ENCODE assay signal across 18 cellular contexts in the genomic region with DNA sequence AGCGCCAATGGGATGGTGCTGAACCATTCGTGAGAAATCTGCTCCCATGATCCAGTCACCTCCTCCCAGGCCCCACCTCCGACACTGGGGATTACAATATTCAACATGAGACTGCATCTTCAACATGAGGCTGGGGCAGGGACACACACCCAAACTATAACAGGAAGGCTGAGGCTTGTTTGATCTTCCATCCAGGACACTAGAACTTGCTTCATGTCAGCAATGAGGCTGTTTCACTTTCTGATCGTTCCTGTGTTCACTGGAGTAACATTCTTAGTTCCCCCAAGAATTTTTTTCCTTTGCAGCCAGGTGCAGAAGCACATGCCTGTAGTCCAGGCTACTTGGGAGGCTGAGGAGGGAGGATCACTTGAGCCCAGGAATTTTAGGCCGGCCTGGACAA. TPM values are rescaled to one million over a fixed set of nuclear protein-coding genes. Genes with fewer than 3 reads are reported as not detected.
"Had no signal": no experiment of that assay in that cellular context is flagged by ENCODE, and none has a peak within 500 bp of the region (broad histone marks: within the 10 kb centered on the region; RNA-seq: fewer than 3 reads in every experiment).

No MANE protein-coding gene starts in this region.

- DNase-seq: KBM-7, NCI-H1092, NCI-H1105 treated with DMSO at 0.1 percent for 48 hours, NCI-H1417 treated with DMSO at 0.1 percent for 48 hours, NCI-H146, NCI-H1694 treated with DMSO at 0.1 percent for 48 hours, NCI-H1930, NCI-H2081, NCI-H2107, NCI-H2227 treated with DMSO at 0.1 percent for 48 hours, NCI-H524, NCI-H526 treated with DMSO at 0.1 percent for 48 hours, NCI-H748 treated with DMSO at 0.1 percent for 48 hours, PC-3, SHP77 treated with DMSO at 0.1 percent for 48 hours, SJCRH30 had no signal

- H3K27ac ChIP-seq: SJCRH30 had no signal

- H3K27me3 ChIP-seq: SJCRH30 had no signal

- H3K36me3 Mint-ChIP-seq: IgD-negative memory B cell had no signal

- H3K4me3 ChIP-seq: SJCRH30 had no signal

- H3K9me3 ChIP-seq: SJCRH30 had no signal

- H3K4me1 ChIP-seq: SJCRH30 had no signal

- H3K9me3 Mint-ChIP-seq: IgD-negative memory B cell had no signal

- H3K36me3 ChIP-seq: SJCRH30 had no signal

- H3K27me3 Mint-ChIP-seq: IgD-negative memory B cell had no signal

- H3K4me3 Mint-ChIP-seq: IgD-negative memory B cell had no signal

- H3K27ac Mint-ChIP-seq: IgD-negative memory B cell had no signal

RNA-seq across cellular contexts. Expression of a gene that starts 30.8 kb away (rescaled TPM):
- total RNA-seq: MCF 10A, PC-3 had no signal
- polyA plus RNA-seq: IgD-negative memory B cell had no signal
